Comparison of ENCODE assay signal across 8 cellular contexts in the genomic region with DNA sequence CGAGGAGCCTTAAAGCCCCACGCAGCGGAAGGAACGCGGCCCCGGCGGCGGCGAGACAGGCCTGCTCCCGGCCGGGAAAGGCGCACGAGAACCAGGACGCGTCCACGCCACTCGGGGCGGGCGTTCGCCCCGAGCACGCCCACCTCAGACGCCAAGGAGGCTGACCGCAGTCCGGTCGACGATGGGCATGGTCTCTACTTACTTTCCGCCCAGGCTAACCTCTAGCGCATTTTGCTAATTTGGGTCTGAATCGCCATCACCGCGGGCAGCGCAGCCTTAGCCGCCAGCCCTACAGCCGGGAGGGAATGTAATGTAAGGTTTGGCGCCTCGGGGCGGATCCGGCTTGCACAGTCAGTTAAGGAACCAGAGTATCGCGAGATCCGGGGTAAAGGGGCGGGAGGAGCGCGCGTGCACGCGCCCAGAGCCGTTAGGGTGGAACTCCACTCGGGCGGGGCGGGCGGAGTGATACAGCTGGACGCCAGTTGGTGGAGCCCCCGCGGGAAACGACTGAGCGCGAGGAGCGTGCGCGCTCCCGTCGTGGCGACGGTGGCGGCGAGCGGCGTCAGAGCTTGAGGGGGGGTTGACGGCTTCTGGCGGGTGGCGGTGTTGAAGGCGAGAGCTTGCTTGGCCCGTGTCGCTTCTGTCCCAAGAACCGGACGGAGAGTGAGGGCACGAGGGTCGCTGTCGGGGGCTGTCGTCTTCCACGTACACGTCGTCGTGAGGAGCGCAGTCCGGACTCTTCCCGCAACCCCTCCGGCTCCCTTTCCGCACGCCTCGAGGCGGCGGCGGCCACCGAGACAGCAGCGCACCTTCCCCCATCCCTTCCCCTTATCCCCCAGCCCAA. TPM values are rescaled to one million over a fixed set of nuclear protein-coding genes. Genes with fewer than 3 reads are reported as not detected.
DNase-seq lines count a peak whose midpoint lies in the region; ATAC-seq and TF ChIP-seq lines count a peak whose summit lies in the region.

A gene with protein sequence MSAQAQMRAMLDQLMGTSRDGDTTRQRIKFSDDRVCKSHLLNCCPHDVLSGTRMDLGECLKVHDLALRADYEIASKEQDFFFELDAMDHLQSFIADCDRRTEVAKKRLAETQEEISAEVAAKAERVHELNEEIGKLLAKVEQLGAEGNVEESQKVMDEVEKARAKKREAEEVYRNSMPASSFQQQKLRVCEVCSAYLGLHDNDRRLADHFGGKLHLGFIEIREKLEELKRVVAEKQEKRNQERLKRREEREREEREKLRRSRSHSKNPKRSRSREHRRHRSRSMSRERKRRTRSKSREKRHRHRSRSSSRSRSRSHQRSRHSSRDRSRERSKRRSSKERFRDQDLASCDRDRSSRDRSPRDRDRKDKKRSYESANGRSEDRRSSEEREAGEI (plus strand): TSS at position 529 of the 844 bp plus-strand sequence. CDS start 368 bp downstream, outside the sequence.

- H2BK120ac ChIP-seq in trophoblast cell (ENCODE audit: insufficient read depth, low read length, poor library complexity) = peak within 1 kb of the TSS; percentile 91

- H3K4me3 ChIP-seq in trophoblast cell (ENCODE audit: low read depth, low read length) = peak within 1 kb of the TSS; percentile 98
- H3K4me3 ChIP-seq in transverse colon = peak within 1 kb of the TSS; percentile 78 to 96 (median 90)

- peak; percentile 97 for DNase-seq in NCI-H1417 treated with DMSO at 0.1 percent for 48 hours (lab: John Stamatoyannopoulos, UW)
- DNase-seq in SW480 (ENCODE audit: low spot score) = peak; percentile 98
- peak; percentile 99 for DNase-seq in activated naive CD8-positive, alpha-beta T cell treated with anti-CD3 and anti-CD28 coated beads, Interleukin-2, amount 50 U/mL, for 24 hours
- peak; percentile 100 for DNase-seq in Right ventricle myocardium superior
- DNase-seq in trophoblast cell = peak; percentile 100
- DNase-seq in transverse colon = peak; percentile 100

- peak within 1 kb of the TSS; percentile 98 for H3K9ac ChIP-seq in trophoblast cell (ENCODE audit: low read length)

- H3K4me3 Mint-ChIP-seq in activated naive CD8-positive, alpha-beta T cell treated with anti-CD3 and anti-CD28 coated beads, Interleukin-2, amount 50 U/mL, for 24 hours = peak within 1 kb of the TSS; percentile 91

- peak within 1 kb of the TSS; percentile 84 for H3K18ac ChIP-seq in trophoblast cell (ENCODE audit: low read length)

- H3K27ac ChIP-seq in trophoblast cell (ENCODE audit: low read depth, low read length) = peak within 1 kb of the TSS; percentile 97
- peak within 1 kb of the TSS; percentile 98 to 100 (median 100) for H3K27ac ChIP-seq in transverse colon

- H4K91ac ChIP-seq in trophoblast cell (ENCODE audit: low read depth, low read length) = peak within 1 kb of the TSS; percentile 88

- H3K14ac ChIP-seq in trophoblast cell (ENCODE audit: low read length) = peak within 1 kb of the TSS; percentile 95

- peaks cover 36% of the 10 kb centered on the region for H3K36me3 Mint-ChIP-seq in activated naive CD8-positive, alpha-beta T cell treated with anti-CD3 and anti-CD28 coated beads, Interleukin-2, amount 50 U/mL, for 24 hours (ENCODE audit: low read depth)

- peaks cover 15% of the 10 kb centered on the region for H3K79me2 ChIP-seq in trophoblast cell (ENCODE audit: control insufficient read depth, insufficient read depth, low read length, poor library complexity)

- H3K4me1 Mint-ChIP-seq in activated naive CD8-positive, alpha-beta T cell treated with anti-CD3 and anti-CD28 coated beads, Interleukin-2, amount 50 U/mL, for 24 hours = peaks cover 37% of the 10 kb centered on the region

- peak within 1 kb of the TSS; percentile 98 for H4K12ac ChIP-seq in trophoblast cell (ENCODE audit: low read depth, low read length)

- peak within 1 kb of the TSS; percentile 93 for H3K4ac ChIP-seq in trophoblast cell (ENCODE audit: low read depth, low read length)

- intact Hi-C loops in Right ventricle myocardium superior (cut with DNase I) (loop anchor here (1.0 kb wide), 1 partner anchor 18 kb away; a partner anchor contains a TSS), transverse colon (cut with DNase I; ENCODE audit: low total_unique reads) (no loop called here)

- H3K9me3 ChIP-seq in trophoblast cell (ENCODE audit: insufficient read depth, low read depth, low read length) = no peaks in the 10 kb centered on the region
- H3K9me3 ChIP-seq in transverse colon = no peaks in the 10 kb centered on the region

- peaks cover 18% of the 10 kb centered on the region for H3K79me1 ChIP-seq in trophoblast cell (ENCODE audit: low read length)

- H3K4me1 ChIP-seq in trophoblast cell (ENCODE audit: control insufficient read depth in 1 of 2, insufficient read depth in 2 of 2, low read length in 2 of 2) (peaks cover 0 to 2% of the 10 kb centered on the region in 2 experiments), transverse colon (peaks cover 7 to 48% (median 20%) of the 10 kb centered on the region in 4 donors)

- H3K4me2 ChIP-seq in trophoblast cell (ENCODE audit: low read length) = peak within 1 kb of the TSS; percentile 96

- 0 out of 3 replicates have a peak, but pooled peaks have one; percentile 5 for TF ChIP-seq CTCF in GM12872 (IDR thresholded peaks at IDR 0.05; ENCODE audit: insufficient read depth, low read depth, low read length)
- peak in 1 of 5 experiments; percentile 17 for TF ChIP-seq CTCF in transverse colon (IDR thresholded peaks at IDR 0.05)

- TF ChIP-seq EP300 in transverse colon (IDR thresholded peaks at IDR 0.05; ENCODE audit: low read depth) = peak; percentile 24

- in situ Hi-C loops in transverse colon (cut with MboI; ENCODE audit: low pct_ligation_motif_present in 1 of 4, low pct_unique_long_range_greater_than_20kb in 1 of 4, low sequenced_read_pairs in 3 of 4) = no loop called here

- no peaks in the 10 kb centered on the region for H3K27me3 ChIP-seq in trophoblast cell (ENCODE audit: insufficient read depth, low read length)
- H3K27me3 ChIP-seq in transverse colon = no peaks in the 10 kb centered on the region

- H2BK5ac ChIP-seq in trophoblast cell (ENCODE audit: low read depth, low read length, poor library complexity) = peak within 1 kb of the TSS; percentile 89

- peak within 1 kb of the TSS; percentile 55 for H2AFZ ChIP-seq in trophoblast cell (ENCODE audit: insufficient read depth, low read length, poor library complexity)

- H3K27me3 Mint-ChIP-seq in activated naive CD8-positive, alpha-beta T cell treated with anti-CD3 and anti-CD28 coated beads, Interleukin-2, amount 50 U/mL, for 24 hours = no peaks in the 10 kb centered on the region

- peaks cover 3 to 4% of the 10 kb centered on the region in 2 experiments for H3K36me3 ChIP-seq in trophoblast cell (ENCODE audit: control insufficient read depth in 1 of 2, insufficient read depth in 2 of 2, low read length in 2 of 2)
- no peaks in the 10 kb centered on the region for H3K36me3 ChIP-seq in transverse colon

- H2AK5ac ChIP-seq in trophoblast cell (ENCODE audit: low read length) = peak within 1 kb of the TSS; percentile 95

- H3K27ac Mint-ChIP-seq in activated naive CD8-positive, alpha-beta T cell treated with anti-CD3 and anti-CD28 coated beads, Interleukin-2, amount 50 U/mL, for 24 hours = peak within 1 kb of the TSS; percentile 96

- no CpG with 5 or more reads among the region's 98 CpGs for WGBS in trophoblast cell (ENCODE audit: extremely low coverage, insufficient coverage, insufficient read length)
- WGBS in transverse colon (ENCODE audit: low coverage in 1 of 2), 2 donors = 0% methylated on average over 11 to 95 of the region's 98 CpGs

- H3K23ac ChIP-seq in trophoblast cell (ENCODE audit: low read length) = no peak within 1 kb of the TSS

- ATAC-seq in HG02763 (IDR thresholded peaks at IDR 0.05; ENCODE audit: unreplicated experiment) (peak; percentile 73), Right ventricle myocardium superior (ENCODE audit: poor library complexity) (peak; percentile 97)
- peak; percentile 81 for ATAC-seq in activated naive CD8-positive, alpha-beta T cell treated with anti-CD3 and anti-CD28 coated beads, Interleukin-2, amount 50 U/mL, for 24 hours

- H3K9me3 Mint-ChIP-seq in activated naive CD8-positive, alpha-beta T cell treated with anti-CD3 and anti-CD28 coated beads, Interleukin-2, amount 50 U/mL, for 24 hours = no peaks in the 10 kb centered on the region

- TF ChIP-seq POLR2A in transverse colon (IDR thresholded peaks at IDR 0.05) = peak; percentile 99

- peak within 1 kb of the TSS; percentile 97 for H4K8ac ChIP-seq in trophoblast cell (ENCODE audit: low read depth, low read length)

- peak within 1 kb of the TSS; percentile 16 for H2BK12ac ChIP-seq in trophoblast cell (ENCODE audit: low read length)

RNA-seq across cellular contexts. Expression of the gene that starts here (rescaled TPM):
- total RNA-seq in Right ventricle myocardium superior = 45.2 TPM
- polyA plus RNA-seq in trophoblast cell (2013) = 55.6 and 55.7 TPM in 2 replicates
- total RNA-seq in transverse colon = 100 to 1,000 TPM in 1 of 4 donors, 10 to 100 TPM in 3; 57.3 to 111 (median 76.9) TPM

Comparison
In these comparisons a context has a peak if more than half of its experiments do, and no peak if none do; other contexts are left out.
1. Peak in every context shown above with its lines: DNase-seq, ATAC-seq, H3K4me3 ChIP-seq and H3K27ac ChIP-seq.